In the genomic region with DNA sequence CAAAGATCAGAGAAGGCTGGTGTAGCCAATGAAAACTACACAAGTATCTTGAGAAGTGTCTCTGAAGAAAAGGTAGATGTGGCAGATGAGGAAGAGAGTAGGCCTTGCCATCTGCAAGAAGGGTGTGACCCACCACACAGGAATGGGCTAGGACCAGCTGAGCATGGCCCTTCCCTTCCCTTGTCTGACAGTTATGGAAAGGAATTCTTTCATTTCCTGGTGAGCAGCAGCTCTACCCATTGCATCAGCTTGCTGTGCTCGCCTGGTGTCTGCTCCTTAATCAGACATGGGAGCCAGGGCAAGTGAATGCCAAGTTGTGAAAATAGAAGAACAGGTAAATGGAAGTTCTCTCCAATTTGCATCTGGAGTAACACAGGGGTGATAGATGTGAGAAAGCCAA, we compare ENCODE assay signal across 13 cellular contexts.
DNase-seq lines count a peak whose midpoint lies in the region; ATAC-seq, FAIRE-seq and TF ChIP-seq lines count a peak whose summit lies in the region.
"Had no signal": no experiment of that assay in that cellular context is flagged by ENCODE, and none has a peak within 500 bp of the region (broad histone marks: within the 10 kb centered on the region; RNA-seq: fewer than 3 reads in every experiment).

No MANE protein-coding gene starts in this region.

- CTCF ChIA-PET in mammary epithelial cell (lab: Charles Lee; ENCODE audit: low non-redundant PET): interaction anchor here (0.6 kb wide), 2 partner anchors 83 to 1090 kb away, joined by 3 to 4 read pairs; no protein-coding TSS in a partner anchor

- no peaks in the 10 kb centered on the region for H3K9me3 ChIP-seq in mammary epithelial cell (replicated peaks; ENCODE audit: insufficient read depth, low read length)

- intact Hi-C loops in mammary epithelial cell (cut with micrococcal nuclease): loop anchor here (1.0 to 10.0 kb wide), 11 partner anchors 15 to 798 kb away; no protein-coding TSS in a partner anchor

- TF ChIP-seq CTCF in AG09319 (IDR thresholded peaks at IDR 0.05; ENCODE audit: low read depth, low read length) (no peak), mammary epithelial cell (conservative IDR thresholded peaks at IDR 0.05 in 1 of 2, IDR thresholded peaks at IDR 0.05 in 1 of 2; ENCODE audit: extremely low read depth in 1 of 2, insufficient read depth in 1 of 2, low read depth in 1 of 2, low read length in 2 of 2) (peak in 1 of 2 donors; percentile 4)

- peaks cover 74% of the 10 kb centered on the region for H3K4me1 ChIP-seq in mammary epithelial cell (ENCODE audit: insufficient read depth, low read length)
- H3K4me1 ChIP-seq: neural progenitor cell had no signal

- H2AFZ ChIP-seq in mammary epithelial cell (ENCODE audit: low read depth, low read length): no peak overlapping the region
- H2AFZ ChIP-seq: neural progenitor cell had no signal

- dilution Hi-C loops in mammary epithelial cell (cut with HindIII; ENCODE audit: low sequenced_read_pairs): no loop called here

- ATAC-seq in GM21717 (IDR thresholded peaks at IDR 0.05; ENCODE audit: unreplicated experiment): no peak

- H3K27me3 ChIP-seq in mammary epithelial cell (ENCODE audit: insufficient read depth, low read length): no peaks in the 10 kb centered on the region
- H3K27me3 ChIP-seq: neural progenitor cell had no signal

- in situ Hi-C loops in mammary epithelial cell (cut with MboI; ENCODE audit: low sequenced_read_pairs in 2 of 2): loop anchor here in 1 of 2 donors (10.0 kb wide), 1 partner anchor 368 kb away; no protein-coding TSS in a partner anchor

- DNase-seq in AG09319 (ENCODE audit: extremely low read depth, low read depth): peak; percentile 74
- no peak for DNase-seq in HTR-8/SVneo (ENCODE audit: insufficient read length, low spot score)
- DNase-seq in mammary epithelial cell: peak; percentile 98
- DNase-seq in kidney glomerular epithelial cell (lab: John Stamatoyannopoulos, UW): peak; percentile 37
- DNase-seq in CD1c-positive myeloid dendritic cell (ENCODE audit: extremely low spot score): no peak
- DNase-seq in medulla oblongata (ENCODE audit: extremely low spot score): no peak
- no peak for DNase-seq in NCI-H446 (lab: John Stamatoyannopoulos, UW)
- DNase-seq: COR-L47, NCI-H1048, T-helper 9 cell had no signal

- H3K4me2 ChIP-seq in mammary epithelial cell (ENCODE audit: insufficient read depth, low read depth, low read length): peak overlapping the region; percentile 17
- H3K4me2 ChIP-seq: neural progenitor cell had no signal

- no peaks in the 10 kb centered on the region for H4K20me1 ChIP-seq in mammary epithelial cell (ENCODE audit: insufficient read depth, low read length)

- no peaks in the 10 kb centered on the region for H3K79me2 ChIP-seq in mammary epithelial cell (ENCODE audit: insufficient read depth, low read length)

- BruUV-seq in mammary epithelial cell (replicated peaks; lab: Mats Ljungman, UMichigan): no TSS peak

- H3K9ac ChIP-seq in mammary epithelial cell (ENCODE audit: insufficient read depth, low read length): peak overlapping the region; percentile 65
- H3K9ac ChIP-seq: neural progenitor cell had no signal

- H3K27ac ChIP-seq in mammary epithelial cell (ENCODE audit: insufficient read depth, low read depth, low read length): peak overlapping the region; percentile 98
- H3K27ac ChIP-seq: coronary artery, neural progenitor cell had no signal

- no peak overlapping the region for H3K4me3 ChIP-seq in mammary epithelial cell (replicated peaks in 1 of 3; ENCODE audit: insufficient read depth in 1 of 3, low read depth in 2 of 3, low read length in 3 of 3)
- H3K4me3 ChIP-seq: coronary artery, neural progenitor cell had no signal

- H3K36me3 ChIP-seq in mammary epithelial cell (ENCODE audit: insufficient read depth, low read length): no peaks in the 10 kb centered on the region
- H3K36me3 ChIP-seq: neural progenitor cell had no signal

- FAIRE-seq in HTR-8/SVneo (lab: Jason Lieb, UNC): peak; percentile 4

- 0% methylated on average over 1 of the region's 1 CpG for WGBS in mammary epithelial cell (ENCODE audit: low coverage, missing lambda C conversion rate)

Comparison
In these comparisons a context has a peak if more than half of its experiments do, and no peak if none do; other contexts are left out.
1. DNase-seq: peak in AG09319 (single experiment), mammary epithelial cell (single experiment) and kidney glomerular epithelial cell (single experiment); none in HTR-8/SVneo (single experiment), CD1c-positive myeloid dendritic cell (single experiment), medulla oblongata (single experiment) and NCI-H446 (0 of 2).